In the genomic region with DNA sequence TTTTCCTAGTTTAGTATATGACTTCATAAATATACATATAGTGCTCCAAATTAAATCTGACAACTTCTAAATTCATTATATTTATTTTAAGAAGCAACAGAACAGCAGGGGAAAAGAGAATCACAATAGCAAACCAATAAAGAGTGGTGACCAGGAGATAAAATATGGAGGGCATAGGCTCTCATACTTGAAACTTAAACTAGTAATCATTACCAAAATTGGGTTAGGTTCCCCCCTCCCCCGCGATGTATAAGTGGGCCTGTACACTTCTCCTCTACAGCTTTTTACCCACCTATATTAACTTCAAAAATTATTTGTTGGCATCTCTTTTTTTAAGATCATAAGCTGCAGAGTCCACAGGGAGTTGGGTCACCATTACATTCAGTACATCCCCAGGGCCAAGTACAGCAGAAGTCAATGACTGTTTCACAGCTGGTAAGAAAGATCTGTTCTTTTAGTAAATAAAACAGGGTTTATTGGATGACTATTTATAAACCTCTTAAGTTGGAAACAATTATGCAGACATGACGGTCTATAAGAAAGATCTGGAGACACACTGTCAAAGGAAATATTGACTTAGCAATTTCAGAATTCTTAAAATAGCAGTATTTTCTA, we compare ENCODE assay signal across 1 cellular context.
TF ChIP-seq lines count a peak whose summit lies in the region.

No MANE protein-coding gene starts in this region.

TF ChIP-seq in endothelial cell of umbilical vein, 7 proteins besides CTCF, POLR2A, EP300 and RAD21 (continued from another document):
- TF ChIP-seq, protein P1, sequence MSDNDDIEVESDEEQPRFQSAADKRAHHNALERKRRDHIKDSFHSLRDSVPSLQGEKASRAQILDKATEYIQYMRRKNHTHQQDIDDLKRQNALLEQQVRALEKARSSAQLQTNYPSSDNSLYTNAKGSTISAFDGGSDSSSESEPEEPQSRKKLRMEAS (IDR thresholded peaks at IDR 0.05; ENCODE audit: insufficient read depth, insufficient read length): no peak
- TF ChIP-seq JUN (IDR thresholded peaks at IDR 0.05; ENCODE audit: borderline replicate concordance, insufficient read depth, insufficient read length, low read depth) (no peak), MYC (IDR thresholded peaks at IDR 0.05; ENCODE audit: low read depth, low read length) (no peak), GATA2 (IDR thresholded peaks at IDR 0.05; ENCODE audit: insufficient read depth, insufficient read length, low read depth, low read length) (no peak)
